ENCODE assay signal across 1 cellular context in genomic region chr17:75008373-75008772, GRCh38.
TF ChIP-seq lines count a peak whose summit lies in the region.

No MANE protein-coding gene starts in this region.

TF ChIP-seq in GM12878, 131 proteins besides CTCF, POLR2A, EP300 and RAD21:
- no peak for TF ChIP-seq SUPT20H (IDR thresholded peaks at IDR 0.05; ENCODE audit: borderline replicate concordance, control insufficient read depth, low read depth, low read length)
- peak; percentile 14; the same call in 1 of the 2 replicates for TF ChIP-seq ZNF384 (IDR thresholded peaks at IDR 0.05; ENCODE audit: borderline replicate concordance, low read depth, low read length)
- TF ChIP-seq BHLHE40 (IDR thresholded peaks at IDR 0.05; ENCODE audit: borderline replicate concordance in 1 of 2, low read depth in 2 of 2, low read length in 1 of 2): peak in 1 of 2 experiments; percentile 17; a peak in 1 of 4 replicates
- no peak for TF ChIP-seq YY1 (IDR thresholded peaks at IDR 0.05; ENCODE audit: low read depth, low read length)
- 0 out of 2 replicates have a peak, but pooled peaks have one; percentile 16 for TF ChIP-seq RFX5 (IDR thresholded peaks at IDR 0.05; ENCODE audit: low read depth, low read length)
- no peak for TF ChIP-seq SIN3A (IDR thresholded peaks at IDR 0.05; ENCODE audit: low read depth, low read length)
- no peak for TF ChIP-seq TCF3 (IDR thresholded peaks at IDR 0.05; ENCODE audit: borderline replicate concordance, insufficient read depth, low read depth, low read length)
- 0 out of 2 replicates have a peak, but pooled peaks have one; percentile 13 for TF ChIP-seq CREM (IDR thresholded peaks at IDR 0.05; ENCODE audit: low read depth)
- 0 out of 2 replicates have a peak, but pooled peaks have one; percentile 30 for TF ChIP-seq TCF12 (IDR thresholded peaks at IDR 0.05; ENCODE audit: low read depth, low read length)
- no peak for TF ChIP-seq SREBF1 (IDR thresholded peaks at IDR 0.05; ENCODE audit: low read length)
- 0 out of 2 replicates have a peak, but pooled peaks have one; percentile 22 for TF ChIP-seq EED (IDR thresholded peaks at IDR 0.05; ENCODE audit: low read depth)
- TF ChIP-seq PKNOX1 (IDR thresholded peaks at IDR 0.05): no peak
- TF ChIP-seq ZBTB33 (IDR thresholded peaks at IDR 0.05): no peak
- no peak for TF ChIP-seq FOS (IDR thresholded peaks at IDR 0.05; ENCODE audit: borderline replicate concordance, extremely low read depth, insufficient read length)
TF ChIP-seq in GM12878: peak in this region for 6.
